18 cellular contexts compared by ENCODE assay signal in genomic region chr6:92024071-92024470, GRCh38.
"Had no signal": no experiment of that assay in that cellular context is flagged by ENCODE, and none has a peak within 500 bp of the region (broad histone marks: within the 10 kb centered on the region; RNA-seq: fewer than 3 reads in every experiment).

No MANE protein-coding gene starts in this region.

- DNase-seq: dermis blood vessel endothelial cell; erythroblast; foreskin keratinocyte; head of caudate nucleus; kidney; left cardiac atrium; left ventricle myocardium superior; mesenchymal stem cell; midbrain; occipital lobe; pancreas; right cardiac atrium; small intestine; stimulated activated CD4-positive, alpha-beta T cell treated with anti-CD3 and anti-CD28 coated beads, Interleukin-12 subunit alpha, Interleukin-12 subunit beta, amount 100 ng/mL, for 4 hours; stimulated activated naive CD4-positive, alpha-beta T cell; stomach; substantia nigra; transverse colon had no signal

- ATAC-seq: foreskin keratinocyte, left cardiac atrium, left ventricle myocardium superior, pancreas, right cardiac atrium had no signal
